ENCODE assay signal across 26 cellular contexts in the genomic region with DNA sequence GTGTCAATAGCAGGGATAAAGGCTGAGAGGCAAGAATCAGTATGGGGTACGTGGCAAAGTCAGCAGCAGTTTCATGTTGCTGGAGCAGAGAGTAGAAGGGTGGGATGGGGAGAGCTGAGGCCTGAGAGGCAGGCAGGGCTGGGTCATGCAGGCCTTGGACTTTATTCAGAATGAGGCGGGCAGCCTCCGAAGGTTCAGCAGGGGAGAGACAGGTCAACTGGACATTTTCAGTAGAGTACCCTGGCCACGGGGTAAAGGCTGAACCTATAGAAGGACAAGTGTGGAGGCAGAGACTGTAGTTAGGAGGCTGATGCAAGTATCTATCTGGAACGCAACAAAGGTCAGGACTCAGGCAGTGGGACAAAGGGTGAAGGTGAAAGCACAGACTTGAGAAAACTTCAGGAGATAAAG. TPM values are rescaled to one million over a fixed set of nuclear protein-coding genes. Genes with fewer than 3 reads are reported as not detected.
"Had no signal": no experiment of that assay in that cellular context is flagged by ENCODE, and none has a peak within 500 bp of the region (broad histone marks: within the 10 kb centered on the region; RNA-seq: fewer than 3 reads in every experiment).

No MANE protein-coding gene starts in this region.

- H3K9me3 ChIP-seq: breast epithelium, SJCRH30, SK-N-SH had no signal

- H3K36me3 ChIP-seq: breast epithelium, SJCRH30 had no signal

- H3K4me3 Mint-ChIP-seq: activated CD8-positive, alpha-beta T cell treated with anti-CD3 and anti-CD28 coated beads for 36 hours; activated naive CD8-positive, alpha-beta T cell treated with anti-CD3 and anti-CD28 coated beads, Interleukin-2, amount 10 ng/mL, durations not matched to agents 7 days and 5 days had no signal

- ATAC-seq: activated CD8-positive, alpha-beta T cell treated with anti-CD3 and anti-CD28 coated beads for 36 hours; Right ventricle myocardium inferior had no signal

- H3K9me3 Mint-ChIP-seq: activated CD8-positive, alpha-beta T cell treated with anti-CD3 and anti-CD28 coated beads for 36 hours; activated naive CD8-positive, alpha-beta T cell treated with anti-CD3 and anti-CD28 coated beads, Interleukin-2, amount 10 ng/mL, durations not matched to agents 7 days and 5 days had no signal

- H3K4me1 ChIP-seq: breast epithelium, SJCRH30 had no signal

- H3K9ac ChIP-seq: SK-N-SH had no signal

- H3K36me3 Mint-ChIP-seq: activated naive CD8-positive, alpha-beta T cell treated with anti-CD3 and anti-CD28 coated beads, Interleukin-2, amount 10 ng/mL, durations not matched to agents 7 days and 5 days had no signal

- H3K27me3 ChIP-seq: breast epithelium, SJCRH30 had no signal

- H3K27me3 Mint-ChIP-seq: activated CD8-positive, alpha-beta T cell treated with anti-CD3 and anti-CD28 coated beads for 36 hours had no signal

- H3K4me2 ChIP-seq: SK-N-SH had no signal

- H3K27ac Mint-ChIP-seq: activated CD8-positive, alpha-beta T cell treated with anti-CD3 and anti-CD28 coated beads for 36 hours; activated naive CD8-positive, alpha-beta T cell treated with anti-CD3 and anti-CD28 coated beads, Interleukin-2, amount 10 ng/mL, durations not matched to agents 7 days and 5 days had no signal

- H3K27ac ChIP-seq: breast epithelium, SJCRH30, VCaP had no signal

- DNase-seq: activated CD4-positive, alpha-beta T cell treated with anti-CD3 and anti-CD28 coated beads for 4 hours; activated CD8-positive, alpha-beta memory T cell treated with anti-CD3 and anti-CD28 coated beads, Interleukin-2, amount 50 U/mL, for 4 hours; activated CD8-positive, alpha-beta T cell treated with anti-CD3 and anti-CD28 coated beads for 36 hours; activated naive CD4-positive, alpha-beta T cell treated with anti-CD3 and anti-CD28 coated beads, Interleukin-2, amount 50 U/mL, for 16 hours; activated naive CD8-positive, alpha-beta T cell treated with anti-CD3 and anti-CD28 coated beads, Interleukin-2, amount 10 ng/mL, durations not matched to agents 7 days and 5 days; activated T-cell treated with anti-CD3 and anti-CD28 coated beads, Interleukin-2, amount 50 U/mL, for 1 hour; aorta; central memory CD4-positive, alpha-beta T cell; KG1; NCI-H1092; NCI-H1417; NCI-H1694; NCI-H2029; NCI-H2107; NCI-H2171 treated with DMSO at 0.1 percent for 48 hours; NCI-H226; NCI-H526; NCI-H82; RPMI8226; SJCRH30; SK-N-SH; T-helper 1 cell had no signal

- H3K4me3 ChIP-seq: breast epithelium, SJCRH30 had no signal

RNA-seq across cellular contexts. Expression of a gene that starts 13.7 kb away (rescaled TPM):
- total RNA-seq: MCF 10A had no signal
